Comparison of ENCODE assay signal across 8 cellular contexts in genomic region chr21:36859744-36860501, GRCh38.
DNase-seq lines count a peak whose midpoint lies in the region; ATAC-seq and TF ChIP-seq lines count a peak whose summit lies in the region.

No MANE protein-coding gene starts in this region.

- peaks cover under 1% of the 10 kb centered on the region for H3K4me1 ChIP-seq in ovary (ENCODE audit: insufficient read depth)

- WGBS in ovary, 3 donors: 68 to 78% (median 69%) methylated on average over 8 of the region's 8 CpGs

- TF ChIP-seq CTCF in HL-60 (IDR thresholded peaks at IDR 0.05; ENCODE audit: insufficient read depth, low read length): no peak
- no peak for TF ChIP-seq CTCF in ovary (IDR thresholded peaks at IDR 0.05)
- no peak for TF ChIP-seq CTCF in mesothelial cell of epicardium (IDR thresholded peaks at IDR 0.05; ENCODE audit: unreplicated experiment)

- H3K4me1 Mint-ChIP-seq in mesothelial cell of epicardium: peaks cover 4% of the 10 kb centered on the region

- no peak overlapping the region for H3K4me3 Mint-ChIP-seq in mesothelial cell of epicardium

- H3K9me3 ChIP-seq in ovary: no peaks in the 10 kb centered on the region

- peak; percentile 95 for ATAC-seq in esophagus mucosa
- no peak for ATAC-seq in GM21576 (IDR thresholded peaks at IDR 0.05; ENCODE audit: unreplicated experiment)
- ATAC-seq in GM19452 (IDR thresholded peaks at IDR 0.05; ENCODE audit: unreplicated experiment): no peak

- peaks cover 2% of the 10 kb centered on the region for H3K36me3 Mint-ChIP-seq in mesothelial cell of epicardium

- H3K27me3 Mint-ChIP-seq in mesothelial cell of epicardium (ENCODE audit: low read depth): no peaks in the 10 kb centered on the region

- H3K4me3 ChIP-seq in HL-60 (replicated peaks; ENCODE audit: insufficient read depth, low read length) (no peak overlapping the region), ovary (no peak overlapping the region)

- TF ChIP-seq EP300 in ovary (IDR thresholded peaks at IDR 0.05): no peak

- no peaks in the 10 kb centered on the region for H3K36me3 ChIP-seq in ovary

- intact Hi-C loops in ovary (cut with DNase I): no loop called here

- DNase-seq in COLO668 (lab: John Stamatoyannopoulos, UW; ENCODE audit: unreplicated experiment) (peak; percentile 36), HL-60 (ENCODE audit: low read depth in 1 of 2, low spot score in 1 of 2) (peak; percentile 64 to 93), SW 1271 (lab: John Stamatoyannopoulos, UW) (peak; percentile 18 to 44), ovary (peak; percentile 21 to 70 (median 57)), mesothelial cell of epicardium (ENCODE audit: low spot score in 2 of 2, unreplicated experiment in 2 of 2) (no peak)

- H3K27ac ChIP-seq in HL-60 (replicated peaks) (no peak overlapping the region), ovary (no peak overlapping the region)

- no peaks in the 10 kb centered on the region for H3K27me3 ChIP-seq in HL-60 (ENCODE audit: insufficient read depth, poor library complexity, severe bottlenecking)
- H3K27me3 ChIP-seq in ovary: no peaks in the 10 kb centered on the region

- no peak for TF ChIP-seq POLR2A in ovary (IDR thresholded peaks at IDR 0.05)

- no peak overlapping the region for H3K27ac Mint-ChIP-seq in mesothelial cell of epicardium

- no peaks in the 10 kb centered on the region for H3K9me3 Mint-ChIP-seq in mesothelial cell of epicardium

Comparison
In these comparisons a context has a peak if more than half of its experiments do, and no peak if none do; other contexts are left out.
1. DNase-seq: peak in COLO668 (single experiment), HL-60 (2 of 2), SW 1271 (2 of 2) and ovary (5 of 5); none in mesothelial cell of epicardium (0 of 2).